In the genomic region with DNA sequence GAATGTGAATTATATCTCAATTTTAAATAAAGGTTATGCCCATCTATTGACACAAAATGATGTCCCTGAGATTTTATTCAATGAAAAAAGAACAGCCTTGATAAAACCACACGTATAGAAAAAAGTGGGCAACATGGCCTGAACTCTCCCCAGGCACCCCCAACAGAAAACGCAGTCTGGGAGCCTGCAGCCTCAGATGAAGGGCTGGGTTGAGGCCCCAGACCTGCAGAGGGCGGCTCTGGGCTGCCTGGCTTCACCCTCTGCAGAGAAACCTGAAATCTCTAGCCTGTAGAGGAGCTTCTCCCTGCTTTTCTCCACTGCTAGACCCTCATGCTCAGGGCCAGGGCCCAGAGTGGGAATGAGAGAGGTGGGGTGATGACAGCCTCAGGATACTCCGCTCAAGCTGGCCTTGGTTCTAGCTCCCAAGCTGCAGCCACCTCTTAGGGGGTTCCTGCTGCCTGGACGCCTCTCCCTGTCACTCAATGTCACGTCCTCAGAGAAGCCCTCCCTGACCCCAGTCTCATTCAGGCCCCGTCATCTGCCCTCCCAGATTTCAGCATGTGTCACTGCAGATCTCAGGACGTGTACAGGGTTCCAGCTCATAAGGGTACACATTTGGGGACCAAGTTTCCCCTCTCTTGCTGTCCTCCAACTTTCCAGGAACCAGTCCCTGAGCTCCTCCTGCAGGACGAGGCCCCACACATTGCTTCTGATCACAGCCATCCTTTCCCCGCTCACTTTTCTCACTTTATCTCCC, we compare ENCODE assay signal across 8 cellular contexts. TPM values are rescaled to one million over a fixed set of nuclear protein-coding genes. Genes with fewer than 3 reads are reported as not detected.
DNase-seq lines count a peak whose midpoint lies in the region; ATAC-seq and TF ChIP-seq lines count a peak whose summit lies in the region.

No MANE protein-coding gene starts in this region.

- 24% methylated on average over 10 of the region's 10 CpGs for WGBS in prostate gland

- no peak for ATAC-seq in CD8-positive, alpha-beta T cell
- no peak for ATAC-seq in HG03457 (IDR thresholded peaks at IDR 0.05; ENCODE audit: unreplicated experiment)

- H3K27ac Mint-ChIP-seq in CD8-positive, alpha-beta T cell, result peak overlapping the region; percentile 91
- peak overlapping the region; percentile 91 for H3K27ac Mint-ChIP-seq in T-helper 2 cell treated with Interferon-gamma antibody and Interleukin-4, amounts not matched to agents 5 μg/mL and 100 μg/mL, for 36 hours

- H3K36me3 ChIP-seq in CD8-positive, alpha-beta T cell (ENCODE audit: insufficient read depth, low read length), result no peaks in the 10 kb centered on the region
- no peaks in the 10 kb centered on the region for H3K36me3 ChIP-seq in prostate gland

- peak overlapping the region; percentile 88 for H3K4me3 Mint-ChIP-seq in CD8-positive, alpha-beta T cell
- H3K4me3 Mint-ChIP-seq in T-helper 2 cell treated with Interferon-gamma antibody and Interleukin-4, amounts not matched to agents 5 μg/mL and 100 μg/mL, for 36 hours, result peak overlapping the region; percentile 98

- H3K9me3 ChIP-seq in CD8-positive, alpha-beta T cell (ENCODE audit: low read length), result no peaks in the 10 kb centered on the region
- no peaks in the 10 kb centered on the region for H3K9me3 ChIP-seq in prostate gland

- H3K4me3 ChIP-seq in CD8-positive, alpha-beta T cell (ENCODE audit: low read depth, low read length), result peak overlapping the region; percentile 95
- H3K4me3 ChIP-seq in epithelial cell of proximal tubule (ENCODE audit: low read depth, low read length) (peak overlapping the region; percentile 95), prostate gland (peak overlapping the region; percentile 53 to 74)

- H3K27me3 Mint-ChIP-seq in CD8-positive, alpha-beta T cell (ENCODE audit: low read depth), result no peaks in the 10 kb centered on the region
- H3K27me3 Mint-ChIP-seq in T-helper 2 cell treated with Interferon-gamma antibody and Interleukin-4, amounts not matched to agents 5 μg/mL and 100 μg/mL, for 36 hours (ENCODE audit: low read depth), result no peaks in the 10 kb centered on the region

- H3K27ac ChIP-seq in CD8-positive, alpha-beta T cell (ENCODE audit: low read depth, low read length), result no peak overlapping the region
- H3K27ac ChIP-seq in prostate gland, result peak overlapping the region in 1 of 2 donors; percentile 88

- no peaks in the 10 kb centered on the region for H3K27me3 ChIP-seq in CD8-positive, alpha-beta T cell (ENCODE audit: insufficient read depth, low read length)
- H3K27me3 ChIP-seq in prostate gland (replicated peaks; ENCODE audit: insufficient read depth), result no peaks in the 10 kb centered on the region

- TF ChIP-seq CTCF in CD8-positive, alpha-beta T cell (IDR thresholded peaks at IDR 0.05), result peak; percentile 33
- TF ChIP-seq CTCF in epithelial cell of proximal tubule (conservative IDR thresholded peaks at IDR 0.05; ENCODE audit: low read depth, low read length) (peak; percentile 47), prostate gland (IDR thresholded peaks at IDR 0.05) (no peak)

- peaks cover 2% of the 10 kb centered on the region for H3K36me3 Mint-ChIP-seq in CD8-positive, alpha-beta T cell
- H3K36me3 Mint-ChIP-seq in T-helper 2 cell treated with Interferon-gamma antibody and Interleukin-4, amounts not matched to agents 5 μg/mL and 100 μg/mL, for 36 hours (ENCODE audit: low read depth), result peaks cover 20% of the 10 kb centered on the region

- peaks cover 26% of the 10 kb centered on the region for H3K4me1 Mint-ChIP-seq in CD8-positive, alpha-beta T cell (ENCODE audit: low read depth)
- peaks cover 11% of the 10 kb centered on the region for H3K4me1 Mint-ChIP-seq in T-helper 2 cell treated with Interferon-gamma antibody and Interleukin-4, amounts not matched to agents 5 μg/mL and 100 μg/mL, for 36 hours (ENCODE audit: low read depth)

- POLR2A ChIA-PET in CD8-positive, alpha-beta T cell (lab: Charles Lee), result interaction anchor here (1.1 kb wide), 1 partner anchor 15 kb away, joined by 3 read pairs; no protein-coding TSS in a partner anchor

- H3K9me3 Mint-ChIP-seq in CD8-positive, alpha-beta T cell, result no peaks in the 10 kb centered on the region
- H3K9me3 Mint-ChIP-seq in T-helper 2 cell treated with Interferon-gamma antibody and Interleukin-4, amounts not matched to agents 5 μg/mL and 100 μg/mL, for 36 hours, result no peaks in the 10 kb centered on the region

- peaks cover 18% of the 10 kb centered on the region for H3K4me1 ChIP-seq in CD8-positive, alpha-beta T cell (ENCODE audit: insufficient read depth, low read length)
- H3K4me1 ChIP-seq in prostate gland (replicated peaks), result peaks cover 6% of the 10 kb centered on the region

- no peak for TF ChIP-seq POLR2A in prostate gland (IDR thresholded peaks at IDR 0.05)

- CTCF ChIA-PET in CD8-positive, alpha-beta T cell (lab: Charles Lee), result interaction anchor here (0.9 to 2.0 kb wide), 5 partner anchors 15 to 235 kb away, joined by 3 to 9 read pairs (median 3); partner anchors contain the start of gene UQCR11

- intact Hi-C loops in CD8-positive, alpha-beta T cell (cut with DNase I, micrococcal nuclease), result loop anchor here in 1 of 2 experiments (5.0 kb wide), 1 partner anchor 81 kb away; no protein-coding TSS in a partner anchor
- intact Hi-C loops in prostate gland (cut with DNase I), result no loop called here

- DNase-seq in CD8-positive, alpha-beta T cell, result peak in 2 of 7 experiments; percentile 32 to 39
- DNase-seq in HCEC 1CT (peak; percentile 9), epithelial cell of proximal tubule (ENCODE audit: low read depth) (no peak), prostate gland (ENCODE audit: low spot score) (no peak), NCI-H2107 (lab: John Stamatoyannopoulos, UW) (no peak), DMS153 treated with DMSO at 0.1 percent for 48 hours (lab: John Stamatoyannopoulos, UW; ENCODE audit: unreplicated experiment) (no peak)
- peak; percentile 37 for DNase-seq in T-helper 2 cell treated with Interferon-gamma antibody and Interleukin-4, amounts not matched to agents 5 μg/mL and 100 μg/mL, for 36 hours (ENCODE audit: low spot score)

RNA-seq across cellular contexts. Expression of gene MBD3, which starts 1.8 kb away (rescaled TPM):
- 10 to 100 TPM; 31.0 to 37.2 TPM for total RNA-seq in CD8-positive, alpha-beta T cell
- 115 and 149 TPM in 2 replicates for total RNA-seq in epithelial cell of proximal tubule
- total RNA-seq in prostate gland, result 100 to 1,000 TPM; 100 to 166 TPM

RNA-seq across cellular contexts. Expression of gene UQCR11, which starts 14.4 kb away (rescaled TPM):
- 10 to 100 TPM; 97.1 to 98.0 TPM for total RNA-seq in CD8-positive, alpha-beta T cell
- total RNA-seq in epithelial cell of proximal tubule (91.4 and 114 TPM in 2 replicates), prostate gland (100 to 1,000 TPM in 1 of 2 donors, 10 to 100 TPM in 1; 87.1 to 108 TPM)

RNA-seq across cellular contexts. Expression of gene MEX3D, which starts 22.7 kb away (rescaled TPM):
- total RNA-seq in CD8-positive, alpha-beta T cell, result 1 to 10 TPM; 1.5 to 1.7 TPM
- total RNA-seq in epithelial cell of proximal tubule (134 and 139 TPM in 2 replicates), prostate gland (10 to 100 TPM; 60.6 to 87.0 TPM)

Comparison
In these comparisons a context has a peak if more than half of its experiments do, and no peak if none do; other contexts are left out.
1. DNase-seq: peak in HCEC 1CT (single experiment) and T-helper 2 cell treated with Interferon-gamma antibody and Interleukin-4, amounts not matched to agents 5 μg/mL and 100 μg/mL, for 36 hours (single experiment); none in epithelial cell of proximal tubule (single experiment), prostate gland (single experiment), NCI-H2107 (single experiment) and DMS153 treated with DMSO at 0.1 percent for 48 hours (single experiment).
2. CTCF ChIP-seq: peak in CD8-positive, alpha-beta T cell (single experiment) and epithelial cell of proximal tubule (single experiment); none in prostate gland (0 of 4).
3. RNA of gene MEX3D, which starts 22.7 kb away (total RNA-seq): 134 to 139 TPM in epithelial cell of proximal tubule and 60.6 to 87.0 TPM in prostate gland; 1.5 to 1.7 TPM in CD8-positive, alpha-beta T cell; every median in the first group is over 10 times any median in the second.
4. Peak in every context shown above with its lines, with median percentiles within 50 percentile points of each other: H3K4me3 ChIP-seq.